Comparison of ENCODE assay signal across 8 cellular contexts in the genomic region with DNA sequence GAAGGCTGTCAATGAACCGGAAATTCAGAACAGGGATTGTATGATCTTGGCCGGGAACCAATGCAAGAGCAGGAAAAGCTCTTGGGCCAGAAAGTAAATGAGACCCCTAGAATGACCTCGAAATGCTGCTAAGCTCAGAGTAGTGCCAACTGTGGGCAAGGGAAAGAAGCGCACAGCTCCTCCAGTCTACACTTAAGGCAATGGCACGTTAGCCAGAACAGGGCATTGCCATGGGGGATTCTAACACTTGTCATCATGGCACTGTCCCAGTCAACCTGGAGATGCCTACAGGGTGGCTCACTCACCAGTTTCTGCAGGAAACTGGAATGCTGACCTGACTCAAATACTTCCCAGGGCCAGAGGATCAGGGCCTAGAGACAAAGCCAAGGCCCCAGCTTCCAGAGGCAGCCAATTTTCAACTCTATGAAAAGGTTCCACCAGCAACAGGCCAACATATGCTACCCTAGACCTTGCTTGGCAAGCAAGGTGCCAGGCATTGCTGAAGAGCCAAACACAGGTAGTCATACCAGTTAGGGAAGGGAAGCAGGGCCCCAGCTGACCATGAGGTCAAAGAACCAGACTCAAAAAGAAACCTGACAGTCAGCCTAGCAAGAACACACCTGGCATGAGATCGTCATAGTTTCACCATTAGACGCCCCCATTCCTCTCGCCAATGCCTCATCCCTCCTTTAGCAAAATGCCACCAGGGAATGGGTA. TPM values are rescaled to one million over a fixed set of nuclear protein-coding genes. Genes with fewer than 3 reads are reported as not detected.
DNase-seq lines count a peak whose midpoint lies in the region; ATAC-seq and TF ChIP-seq lines count a peak whose summit lies in the region.

No MANE protein-coding gene starts in this region.

- in situ Hi-C loops in mammary epithelial cell (cut with MboI; ENCODE audit: low sequenced_read_pairs in 2 of 2), result no loop called here

- no peaks in the 10 kb centered on the region for H3K27me3 ChIP-seq in mammary epithelial cell (ENCODE audit: insufficient read depth, low read length)
- no peaks in the 10 kb centered on the region for H3K27me3 ChIP-seq in SJCRH30

- peaks cover 68% of the 10 kb centered on the region for H3K79me2 ChIP-seq in mammary epithelial cell (ENCODE audit: insufficient read depth, low read length)

- peaks cover 3% of the 10 kb centered on the region for H3K36me3 ChIP-seq in mammary epithelial cell (ENCODE audit: insufficient read depth, low read length)
- 0 out of 2 replicates have a peak, but pooled peaks cover 2% of the 10 kb centered on the region for H3K36me3 ChIP-seq in SJCRH30

- H3K9ac ChIP-seq in mammary epithelial cell (ENCODE audit: insufficient read depth, low read length), result no peak overlapping the region

- BruUV-seq in mammary epithelial cell (replicated peaks; lab: Mats Ljungman, UMichigan), result no TSS peak

- DNase-seq in mammary epithelial cell (peak; percentile 72), SJCRH30 (no peak), NCI-H146 (lab: John Stamatoyannopoulos, UW) (no peak), foreskin melanocyte (no peak)
- DNase-seq in stimulated activated CD4-positive, alpha-beta T cell treated with anti-CD3 and anti-CD28 coated beads, Interleukin-4, amount 100 ng/mL, for 24 hours, result peak; percentile 7

- CTCF ChIA-PET in mammary epithelial cell (lab: Charles Lee; ENCODE audit: low non-redundant PET), result interaction anchor here (0.5 kb wide), 1 partner anchor 245 kb away, joined by 13 read pairs; no protein-coding TSS in a partner anchor

- H2AFZ ChIP-seq in mammary epithelial cell (ENCODE audit: low read depth, low read length), result no peak overlapping the region

- H3K9me3 ChIP-seq in mammary epithelial cell (replicated peaks; ENCODE audit: insufficient read depth, low read length) (no peaks in the 10 kb centered on the region), SJCRH30 (replicated peaks) (no peaks in the 10 kb centered on the region)

- H3K4me2 ChIP-seq in mammary epithelial cell (ENCODE audit: insufficient read depth, low read depth, low read length), result peak overlapping the region; percentile 23

- H3K4me3 ChIP-seq in mammary epithelial cell (replicated peaks in 1 of 3; ENCODE audit: insufficient read depth in 1 of 3, low read depth in 2 of 3, low read length in 3 of 3) (no peak overlapping the region), SJCRH30 (no peak overlapping the region)

- 47% methylated on average over 6 of the region's 8 CpGs for WGBS in mammary epithelial cell (ENCODE audit: low coverage, missing lambda C conversion rate)

- TF ChIP-seq CTCF in mammary epithelial cell (conservative IDR thresholded peaks at IDR 0.05 in 1 of 2, IDR thresholded peaks at IDR 0.05 in 1 of 2; ENCODE audit: extremely low read depth in 1 of 2, insufficient read depth in 1 of 2, low read depth in 1 of 2, low read length in 2 of 2), result no peak

- intact Hi-C loops in mammary epithelial cell (cut with micrococcal nuclease), result no loop called here

- H3K4me1 ChIP-seq in mammary epithelial cell (ENCODE audit: insufficient read depth, low read length) (peaks cover 25% of the 10 kb centered on the region), SJCRH30 (peaks cover 14% of the 10 kb centered on the region)

- H3K27ac ChIP-seq in mammary epithelial cell (ENCODE audit: insufficient read depth, low read depth, low read length) (peak overlapping the region; percentile 40), SJCRH30 (no peak overlapping the region)

- H4K20me1 ChIP-seq in mammary epithelial cell (ENCODE audit: insufficient read depth, low read length), result no peaks in the 10 kb centered on the region

- dilution Hi-C loops in mammary epithelial cell (cut with HindIII; ENCODE audit: low sequenced_read_pairs), result no loop called here

- ATAC-seq in GM18870 (IDR thresholded peaks at IDR 0.05; ENCODE audit: unreplicated experiment) (peak; percentile 46), HG02884 (IDR thresholded peaks at IDR 0.05; ENCODE audit: unreplicated experiment) (peak; percentile 59), GM18873 (IDR thresholded peaks at IDR 0.05; ENCODE audit: low FRiP score, unreplicated experiment) (no peak)

RNA-seq across cellular contexts. Expression of a gene that starts 34.9 kb away (rescaled TPM):
- total RNA-seq in mammary epithelial cell, result 10 to 100 TPM; 11.2 to 45.5 TPM
- 10.4 TPM for polyA plus RNA-seq in mammary epithelial cell
- 93.1 TPM for polyA minus RNA-seq in mammary epithelial cell
- total RNA-seq in SJCRH30 (2014; rRNA removed; shearing (Covaris generic)), result 24.6 and 25.0 TPM in 2 replicates

Comparison
In these comparisons a context has a peak if more than half of its experiments do, and no peak if none do; other contexts are left out.
1. DNase-seq: peak in mammary epithelial cell (single experiment) and stimulated activated CD4-positive, alpha-beta T cell treated with anti-CD3 and anti-CD28 coated beads, Interleukin-4, amount 100 ng/mL, for 24 hours (single experiment); none in SJCRH30 (0 of 2), NCI-H146 (single experiment) and foreskin melanocyte (single experiment).